Comparison of ENCODE assay signal across 15 cellular contexts in the genomic region with DNA sequence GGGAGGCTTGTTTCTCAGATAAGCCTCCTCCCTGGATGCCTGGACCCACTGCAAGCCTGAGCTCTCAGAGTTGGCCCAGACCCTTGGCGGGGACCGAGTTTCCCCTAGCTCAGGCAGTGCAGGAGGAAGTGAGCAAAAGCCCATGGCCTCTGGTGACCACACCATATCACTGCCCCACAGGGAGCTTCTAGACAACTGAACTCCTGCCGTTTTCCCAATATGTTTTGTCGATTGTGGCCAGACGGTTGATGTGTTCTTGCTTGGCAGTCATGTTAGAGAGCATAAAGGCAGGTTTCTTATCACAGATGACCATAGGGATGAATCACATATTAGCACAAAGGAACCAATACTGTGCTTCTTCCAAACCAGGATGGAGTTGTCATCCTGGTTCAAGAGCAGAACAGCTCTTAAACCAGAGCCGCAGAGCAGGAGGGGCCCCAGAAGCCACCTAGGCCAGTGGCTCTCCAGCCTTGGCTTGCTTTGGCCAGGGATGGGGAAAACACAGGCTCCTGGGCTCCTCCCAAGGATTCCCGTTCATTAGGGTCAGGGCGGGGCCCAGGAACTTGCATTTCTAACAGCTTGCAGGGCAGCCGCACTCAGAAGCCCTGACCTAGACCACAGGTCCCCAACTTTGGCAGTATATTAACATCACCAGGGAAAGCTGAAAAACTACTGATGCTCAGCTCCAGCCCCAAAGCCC.
"Had no signal": no experiment of that assay in that cellular context is flagged by ENCODE, and none has a peak within 500 bp of the region (broad histone marks: within the 10 kb centered on the region; RNA-seq: fewer than 3 reads in every experiment).

No MANE protein-coding gene starts in this region.

- H2AFZ ChIP-seq: parathyroid adenoma had no signal

- H3K4me3 ChIP-seq: gastrocnemius medialis, heart left ventricle, left ventricle myocardium inferior, right lobe of liver, suprapubic skin, transverse colon had no signal

- H3K79me2 ChIP-seq: parathyroid adenoma had no signal

- H3K9me3 ChIP-seq: right lobe of liver had no signal

- ATAC-seq: gastrocnemius medialis; heart left ventricle; naive thymus-derived CD4-positive, alpha-beta T cell; right lobe of liver had no signal

- H3K27ac ChIP-seq: gastrocnemius medialis, heart left ventricle, left ventricle myocardium inferior, parathyroid adenoma, right lobe of liver, suprapubic skin, transverse colon had no signal

- H3K27me3 ChIP-seq: gastrocnemius medialis, right lobe of liver, transverse colon had no signal

- DNase-seq: activated CD4-positive, alpha-beta T cell treated with anti-CD3 and anti-CD28 coated beads, Interleukin-2, amount 50 U/mL, for 4 hours; activated gamma-delta T cell; gastrocnemius medialis; heart left ventricle; left ventricle myocardium inferior; naive thymus-derived CD4-positive, alpha-beta T cell; right lobe of liver; small intestine; stimulated activated CD4-positive, alpha-beta T cell treated with anti-CD3 and anti-CD28 coated beads, Interleukin-15, amount 100 ng/mL, for 24 hours; stimulated activated CD4-positive, alpha-beta T cell treated with anti-CD3 and anti-CD28 coated beads, Interleukin-2, amount 100 ng/mL, for 48 hours; T-helper 1 cell; T-helper 9 cell; transverse colon had no signal

- H3K4me1 ChIP-seq: gastrocnemius medialis, heart left ventricle, left ventricle myocardium inferior, parathyroid adenoma, right lobe of liver, suprapubic skin, transverse colon had no signal

- H3K36me3 ChIP-seq: gastrocnemius medialis, heart left ventricle, left ventricle myocardium inferior, right lobe of liver, suprapubic skin, transverse colon had no signal

- H3K9ac ChIP-seq: parathyroid adenoma had no signal
